ENCODE assay signal across 12 cellular contexts in the genomic region with DNA sequence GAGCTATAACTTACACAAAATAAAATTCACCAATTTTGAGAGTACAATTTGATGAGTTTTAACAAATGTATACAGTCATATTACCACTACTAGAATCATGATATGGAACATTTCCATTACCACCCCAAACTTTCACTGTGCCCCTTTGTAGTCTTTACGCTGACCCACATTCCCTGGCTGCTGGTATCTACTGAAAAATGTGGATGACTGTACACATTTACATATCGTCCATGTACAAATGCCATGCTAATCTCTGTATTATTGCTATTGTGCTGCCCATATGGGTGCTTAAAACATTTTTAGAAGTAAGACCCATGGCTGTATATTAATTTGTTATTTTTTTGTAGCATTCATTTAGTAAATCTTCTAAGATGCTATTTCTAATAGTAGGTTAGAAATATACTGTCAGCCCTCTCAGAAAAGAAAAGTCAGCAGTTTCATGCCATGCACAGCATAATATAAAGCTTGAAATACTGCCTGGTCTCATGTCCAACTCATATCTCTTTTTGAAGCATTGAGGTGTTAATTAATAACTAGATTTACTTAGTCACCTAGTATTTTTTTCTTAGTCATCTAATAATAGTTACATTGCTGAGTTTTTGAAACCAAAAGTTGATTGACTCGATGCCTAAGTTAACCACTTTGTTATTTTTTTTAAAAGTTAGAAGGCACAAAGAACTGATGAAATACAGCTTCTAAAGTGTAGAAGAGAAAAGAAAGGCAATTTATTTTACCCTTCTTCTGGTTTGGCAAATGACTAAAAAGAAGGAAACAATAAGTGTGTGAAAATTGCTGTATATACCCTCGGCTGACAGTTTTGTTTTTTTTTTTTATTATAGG.
DNase-seq lines count a peak whose midpoint lies in the region; ATAC-seq and TF ChIP-seq lines count a peak whose summit lies in the region.
"Had no signal": no experiment of that assay in that cellular context is flagged by ENCODE, and none has a peak within 500 bp of the region (broad histone marks: within the 10 kb centered on the region; RNA-seq: fewer than 3 reads in every experiment).

No MANE protein-coding gene starts in this region.

- ATAC-seq in GM19395 (IDR thresholded peaks at IDR 0.05; ENCODE audit: unreplicated experiment): peak; percentile 81
- ATAC-seq in HG02884 (IDR thresholded peaks at IDR 0.05; ENCODE audit: unreplicated experiment): peak; percentile 43
- no peak for ATAC-seq in gastroesophageal sphincter
- ATAC-seq: T-helper 17 cell had no signal

- no peak for TF ChIP-seq EP300 in gastroesophageal sphincter (IDR thresholded peaks at IDR 0.05)

- no peak overlapping the region for H3K27ac ChIP-seq in gastroesophageal sphincter

- H3K4me1 ChIP-seq in gastroesophageal sphincter: no peaks in the 10 kb centered on the region

- CTCF ChIA-PET in GM10248 (lab: Yijun Ruan, JAX): interaction anchor here (0.7 to 1.5 kb wide), 3 partner anchors 28 to 327 kb away, joined by 3 read pairs; no protein-coding TSS in a partner anchor

- no peak overlapping the region for H3K4me3 ChIP-seq in gastroesophageal sphincter

- DNase-seq in GM10248 (ENCODE audit: extremely low spot score): peak; percentile 29
- peak; percentile 15 for DNase-seq in LoVo (ENCODE audit: low spot score)
- no peak for DNase-seq in NCI-H2081 treated with DMSO at 0.1 percent for 48 hours (lab: John Stamatoyannopoulos, UW)
- DNase-seq in activated naive CD4-positive, alpha-beta T cell (lab: John Stamatoyannopoulos, UW): no peak
- DNase-seq in HK-2 (ENCODE audit: unreplicated experiment): no peak
- DNase-seq: activated T-cell treated with anti-CD3 and anti-CD28 coated beads, Interleukin-2, amount 50 U/mL, for 48 hours; cerebellar nuclear complex; stimulated activated CD4-positive, alpha-beta T cell treated with anti-CD3 and anti-CD28 coated beads, Interleukin-2, amount 100 ng/mL, for 48 hours; T-helper 17 cell had no signal

- no peaks in the 10 kb centered on the region for H3K27me3 ChIP-seq in gastroesophageal sphincter

- WGBS in gastroesophageal sphincter (ENCODE audit: low coverage in 1 of 2), 2 donors: 85 to 92% methylated on average over 4 of the region's 4 CpGs

- TF ChIP-seq CTCF in GM10248 (IDR thresholded peaks at IDR 0.05; ENCODE audit: control extremely low read depth, extremely low read depth, low read depth, missing control alignments) (no peak), gastroesophageal sphincter (IDR thresholded peaks at IDR 0.05) (no peak)

- TF ChIP-seq POLR2A in gastroesophageal sphincter (IDR thresholded peaks at IDR 0.05): no peak

- no peaks in the 10 kb centered on the region for H3K36me3 ChIP-seq in gastroesophageal sphincter

- POLR2A ChIA-PET in GM10248 (lab: Yijun Ruan, JAX): interaction anchor here (0.7 kb wide), 1 partner anchor 210 kb away, joined by 3 read pairs; no protein-coding TSS in a partner anchor

- no peaks in the 10 kb centered on the region for H3K9me3 ChIP-seq in gastroesophageal sphincter

Comparison
In these comparisons a context has a peak if more than half of its experiments do, and no peak if none do; other contexts are left out.
1. DNase-seq: peak in GM10248 (single experiment) and LoVo (single experiment); none in NCI-H2081 treated with DMSO at 0.1 percent for 48 hours (single experiment), activated naive CD4-positive, alpha-beta T cell (0 of 4) and HK-2 (single experiment).